Comparison of ENCODE assay signal across 28 cellular contexts in genomic region chr1:177306981-177307380, GRCh38.
DNase-seq lines count a peak whose midpoint lies in the region; ATAC-seq and FAIRE-seq lines count a peak whose summit lies in the region.
"Had no signal": no experiment of that assay in that cellular context is flagged by ENCODE, and none has a peak within 500 bp of the region (broad histone marks: within the 10 kb centered on the region; RNA-seq: fewer than 3 reads in every experiment).

No MANE protein-coding gene starts in this region.

- DNase-seq in Ammon's horn (ENCODE audit: low spot score) (peak; percentile 40), LHCN-M2 (ENCODE audit: low read depth) (peak; percentile 75), epithelial cell of prostate (ENCODE audit: low read depth, low spot score) (no peak), myocyte (ENCODE audit: low read depth) (peak; percentile 6), urothelium cell line (ENCODE audit: low spot score) (no peak), Kasumi-1 (lab: John Stamatoyannopoulos, UW) (no peak), cortex of kidney (lab: John Stamatoyannopoulos, UW) (no peak)
- no peak for DNase-seq in stimulated activated naive CD8-positive, alpha-beta T cell treated with anti-CD3 and anti-CD28 coated beads, Interleukin-15, Interleukin-2, amounts not matched to agents 100 U/mL and 50 U/mL, for 24 hours
- DNase-seq: activated CD4-positive, alpha-beta T cell treated with anti-CD3 and anti-CD28 coated beads, Interleukin-2, amount 50 U/mL, for 48 hours; activated CD8-positive, alpha-beta memory T cell treated with anti-CD3 and anti-CD28 coated beads, Interleukin-2, amount 50 U/mL, for 48 hours; aorta; CD8-positive, alpha-beta T cell; DMS 273 treated with DMSO at 0.1 percent for 48 hours; H7; heart left ventricle; left colon; NCI-H1092; NCI-H187 treated with DMSO at 0.1 percent for 48 hours; NCI-H2227 treated with DMSO at 0.1 percent for 48 hours; NCI-H526 treated with DMSO at 0.1 percent for 48 hours; stimulated activated naive B cell treated with anti-CD40 and anti-IgM and Interleukin-4, amounts not matched to agents 10 μg/mL and 1 μg/mL and 100 μg/mL, for 72 hours had no signal

- H3K27ac ChIP-seq in epithelial cell of prostate, result peak overlapping the region; percentile 72
- H3K27ac ChIP-seq: A549, heart left ventricle, neural progenitor cell, thoracic aorta, vagina had no signal

- no peak for ATAC-seq in stimulated activated naive CD8-positive, alpha-beta T cell treated with anti-CD3 and anti-CD28 coated beads, Interleukin-15, Interleukin-2, amounts not matched to agents 100 U/mL and 50 U/mL, for 24 hours
- ATAC-seq: A549; activated CD4-positive, CD25-positive, alpha-beta regulatory T cell treated with anti-CD3 and anti-CD28 coated beads, Interleukin-2, amount 50 U/mL, for 24 hours; CD8-positive, alpha-beta T cell; heart left ventricle; left colon; sciatic nerve; stimulated activated naive B cell treated with anti-CD40 and anti-IgM and Interleukin-4, amounts not matched to agents 10 μg/mL and 1 μg/mL and 100 μg/mL, for 72 hours had no signal

- FAIRE-seq in urothelium cell line (lab: Jason Lieb, UNC), result no peak
- FAIRE-seq: A549, TTC549 had no signal

Comparison
In these comparisons a context has a peak if more than half of its experiments do, and no peak if none do; other contexts are left out.
1. DNase-seq: peak in Ammon's horn (single experiment), LHCN-M2 (single experiment) and myocyte (single experiment); none in epithelial cell of prostate (single experiment), stimulated activated naive CD8-positive, alpha-beta T cell treated with anti-CD3 and anti-CD28 coated beads, Interleukin-15, Interleukin-2, amounts not matched to agents 100 U/mL and 50 U/mL, for 24 hours (single experiment), urothelium cell line (single experiment), Kasumi-1 (0 of 2) and cortex of kidney (single experiment).